In the genomic region with DNA sequence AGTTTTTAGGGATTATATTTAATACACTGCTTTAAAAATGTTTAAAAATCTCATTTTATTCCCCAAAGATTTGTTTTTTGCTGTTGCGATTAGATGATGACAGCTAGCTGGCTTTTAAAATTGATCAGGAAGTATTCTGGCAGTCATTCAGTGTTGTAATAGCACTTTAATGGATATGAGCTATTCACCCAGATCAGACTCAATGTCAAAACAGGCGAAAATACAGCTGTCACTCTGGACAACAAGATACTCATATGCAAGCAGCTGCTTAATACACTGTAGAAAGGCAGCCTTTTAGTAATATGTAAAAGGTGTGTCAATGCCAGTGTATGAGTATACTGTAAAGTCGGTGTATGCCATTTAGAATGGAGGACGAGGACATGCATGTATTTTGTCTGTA, we compare ENCODE assay signal across 27 cellular contexts.
"Had no signal": no experiment of that assay in that cellular context is flagged by ENCODE, and none has a peak within 500 bp of the region (broad histone marks: within the 10 kb centered on the region; RNA-seq: fewer than 3 reads in every experiment).

No MANE protein-coding gene starts in this region.

- DNase-seq: activated CD4-positive, alpha-beta T cell treated with anti-CD3 and anti-CD28 coated beads for 36 hours; activated CD4-positive, CD25-positive, alpha-beta regulatory T cell; activated CD8-positive, alpha-beta memory T cell treated with anti-CD3 and anti-CD28 coated beads, Interleukin-2, amount 10 ng/mL, durations not matched to agents 7 days and 5 days; activated CD8-positive, alpha-beta T cell treated with anti-CD3 and anti-CD28 coated beads, Interleukin-2, amount 10 ng/mL, durations not matched to agents 7 days and 5 days; activated naive CD4-positive, alpha-beta T cell; activated T-cell treated with anti-CD3 and anti-CD28 coated beads, Interleukin-2, amount 50 U/mL, for 48 hours; central memory CD4-positive, alpha-beta T cell; endodermal cell; foreskin keratinocyte; heart right ventricle; naive B cell; nephron progenitor cell; ovary; right lobe of liver; stimulated activated CD4-positive, alpha-beta T cell treated with anti-CD3 and anti-CD28 coated beads, Interleukin-12 subunit alpha, Interleukin-12 subunit beta, amount 100 ng/mL, for 4 hours; stimulated activated CD4-positive, alpha-beta T cell treated with anti-CD3 and anti-CD28 coated beads, Interleukin-4, amount 100 ng/mL, for 1 hour; stimulated activated naive CD8-positive, alpha-beta T cell treated with anti-CD3 and anti-CD28 coated beads, Interleukin-15, Interleukin-2, amounts not matched to agents 100 U/mL and 50 U/mL, for 24 hours; testis; transverse colon had no signal

- ATAC-seq: activated CD4-positive, alpha-beta T cell treated with anti-CD3 and anti-CD28 coated beads for 36 hours; activated CD8-positive, alpha-beta memory T cell treated with anti-CD3 and anti-CD28 coated beads, Interleukin-2, amount 10 ng/mL, durations not matched to agents 7 days and 5 days; activated CD8-positive, alpha-beta T cell treated with anti-CD3 and anti-CD28 coated beads, Interleukin-2, amount 10 ng/mL, durations not matched to agents 7 days and 5 days; activated naive CD4-positive, alpha-beta T cell treated with anti-CD3 and anti-CD28 coated beads, Interleukin-2, amount 50 U/mL, for 72 hours; foreskin keratinocyte; heart right ventricle; right lobe of liver; stimulated activated naive CD8-positive, alpha-beta T cell treated with anti-CD3 and anti-CD28 coated beads, Interleukin-15, Interleukin-2, amounts not matched to agents 100 U/mL and 50 U/mL, for 24 hours had no signal

- H3K4me1 Mint-ChIP-seq: activated CD4-positive, alpha-beta T cell treated with anti-CD3 and anti-CD28 coated beads for 36 hours; activated CD8-positive, alpha-beta memory T cell treated with anti-CD3 and anti-CD28 coated beads, Interleukin-2, amount 10 ng/mL, durations not matched to agents 7 days and 5 days; mesothelial cell of epicardium; naive B cell had no signal

- H3K9me3 ChIP-seq: breast epithelium, esophagus muscularis mucosa, heart right ventricle, ovary, right lobe of liver, testis, transverse colon had no signal

- H3K4me1 ChIP-seq: breast epithelium, foreskin keratinocyte, right lobe of liver, testis had no signal

- H3K27me3 ChIP-seq: breast epithelium, esophagus muscularis mucosa, heart right ventricle, ovary, right lobe of liver, testis, transverse colon had no signal

- H3K27ac ChIP-seq: breast epithelium, esophagus muscularis mucosa, foreskin keratinocyte, heart right ventricle, ovary, right lobe of liver, skin epidermis, testis, transverse colon had no signal

- H3K4me3 ChIP-seq: breast epithelium, esophagus muscularis mucosa, heart right ventricle, ovary, right lobe of liver, skin epidermis, testis, transverse colon had no signal

- H3K4me3 Mint-ChIP-seq: activated CD4-positive, alpha-beta T cell treated with anti-CD3 and anti-CD28 coated beads for 36 hours; activated CD8-positive, alpha-beta memory T cell treated with anti-CD3 and anti-CD28 coated beads, Interleukin-2, amount 10 ng/mL, durations not matched to agents 7 days and 5 days; activated CD8-positive, alpha-beta T cell treated with anti-CD3 and anti-CD28 coated beads, Interleukin-2, amount 10 ng/mL, durations not matched to agents 7 days and 5 days; dendritic cell treated with granulocyte-macrophage colony-stimulating factor and Interleukin-4, amounts not matched to agents 40 ng/mL and 50 ng/mL, for 4 days; endodermal cell; mesothelial cell of epicardium; naive B cell; nephron progenitor cell had no signal

- H3K27me3 Mint-ChIP-seq: activated CD8-positive, alpha-beta memory T cell treated with anti-CD3 and anti-CD28 coated beads, Interleukin-2, amount 10 ng/mL, durations not matched to agents 7 days and 5 days; dendritic cell treated with granulocyte-macrophage colony-stimulating factor and Interleukin-4, amounts not matched to agents 40 ng/mL and 50 ng/mL, for 4 days; progenitor cell of endocrine pancreas had no signal

- H3K27ac Mint-ChIP-seq: activated CD4-positive, alpha-beta T cell treated with anti-CD3 and anti-CD28 coated beads for 36 hours; activated CD8-positive, alpha-beta memory T cell treated with anti-CD3 and anti-CD28 coated beads, Interleukin-2, amount 10 ng/mL, durations not matched to agents 7 days and 5 days; activated CD8-positive, alpha-beta T cell treated with anti-CD3 and anti-CD28 coated beads, Interleukin-2, amount 10 ng/mL, durations not matched to agents 7 days and 5 days; activated naive CD4-positive, alpha-beta T cell treated with anti-CD3 and anti-CD28 coated beads, Interleukin-2, amount 50 U/mL, for 72 hours; activated T-helper 2 cell treated with anti-CD3 and anti-CD28 coated beads, Interferon-gamma antibody, Interleukin-2, Interleukin-4, amounts not matched to agents 10 μg/mL and 5 μg/mL and 100 μg/mL, durations not matched to agents 14 hours and 24 hours and 36 hours; dendritic cell treated with granulocyte-macrophage colony-stimulating factor and Interleukin-4, amounts not matched to agents 40 ng/mL and 50 ng/mL, for 4 days; endodermal cell; mesothelial cell of epicardium; naive B cell; nephron progenitor cell; progenitor cell of endocrine pancreas had no signal

- H3K36me3 ChIP-seq: breast epithelium, esophagus muscularis mucosa, heart right ventricle, ovary, right lobe of liver, transverse colon had no signal

- H3K36me3 Mint-ChIP-seq: activated CD8-positive, alpha-beta memory T cell treated with anti-CD3 and anti-CD28 coated beads, Interleukin-2, amount 10 ng/mL, durations not matched to agents 7 days and 5 days; activated naive CD4-positive, alpha-beta T cell treated with anti-CD3 and anti-CD28 coated beads, Interleukin-2, amount 50 U/mL, for 72 hours; mesothelial cell of epicardium; naive B cell had no signal

- H3K9me3 Mint-ChIP-seq: activated T-helper 2 cell treated with anti-CD3 and anti-CD28 coated beads, Interferon-gamma antibody, Interleukin-2, Interleukin-4, amounts not matched to agents 10 μg/mL and 5 μg/mL and 100 μg/mL, durations not matched to agents 14 hours and 24 hours and 36 hours; mesothelial cell of epicardium; nephron progenitor cell had no signal
